In genomic region chr11:73376803-73377629, GRCh38 we compare ENCODE assay signal across 8 cellular contexts. TPM values are rescaled to one million over a fixed set of nuclear protein-coding genes. Genes with fewer than 3 reads are reported as not detected.
DNase-seq lines count a peak whose midpoint lies in the region; ATAC-seq and TF ChIP-seq lines count a peak whose summit lies in the region.

No MANE protein-coding gene starts in this region.

- peak; percentile 20 for ATAC-seq in HG03159 (IDR thresholded peaks at IDR 0.05; ENCODE audit: unreplicated experiment)

- no peaks in the 10 kb centered on the region for H3K9me3 Mint-ChIP-seq in activated T-helper 1 cell treated with anti-CD3 and anti-CD28 coated beads, Interleukin-12 subunit alpha, Interleukin-12 subunit beta, Interleukin-2, Interleukin-4 antibody, amounts not matched to agents 30 ng/mL and 10 ng/mL and 1 ng/mL, durations not matched to agents 14 hours and 24 hours and 36 hours
- H3K9me3 Mint-ChIP-seq in nephron progenitor cell, result no peaks in the 10 kb centered on the region

- H3K4me1 ChIP-seq in Peyer's patch (peaks cover 0 to 45% (median 20%) of the 10 kb centered on the region in 4 donors), stomach (peaks cover 6 to 69% (median 28%) of the 10 kb centered on the region in 4 donors)

- H3K27me3 Mint-ChIP-seq in activated T-helper 1 cell treated with anti-CD3 and anti-CD28 coated beads, Interleukin-12 subunit alpha, Interleukin-12 subunit beta, Interleukin-2, Interleukin-4 antibody, amounts not matched to agents 30 ng/mL and 10 ng/mL and 1 ng/mL, durations not matched to agents 14 hours and 24 hours and 36 hours (ENCODE audit: insufficient read depth), result no peaks in the 10 kb centered on the region
- H3K27me3 Mint-ChIP-seq in nephron progenitor cell (ENCODE audit: low read depth, poor library complexity), result peaks cover 14% of the 10 kb centered on the region

- H3K9me3 ChIP-seq in Peyer's patch (no peaks in the 10 kb centered on the region), stomach (no peaks in the 10 kb centered on the region)

- H3K27ac ChIP-seq in Peyer's patch, result peak overlapping the region; percentile 82 to 99 (median 89)
- H3K27ac ChIP-seq in stomach, result peak overlapping the region; percentile 69 to 91 (median 87)

- TF ChIP-seq POLR2A in Peyer's patch (IDR thresholded peaks at IDR 0.05) (peak; percentile 21 to 44), stomach (IDR thresholded peaks at IDR 0.05) (no peak)

- H3K36me3 Mint-ChIP-seq in activated T-helper 1 cell treated with anti-CD3 and anti-CD28 coated beads, Interleukin-12 subunit alpha, Interleukin-12 subunit beta, Interleukin-2, Interleukin-4 antibody, amounts not matched to agents 30 ng/mL and 10 ng/mL and 1 ng/mL, durations not matched to agents 14 hours and 24 hours and 36 hours (ENCODE audit: low read depth), result peaks cover 3% of the 10 kb centered on the region
- H3K36me3 Mint-ChIP-seq in nephron progenitor cell (ENCODE audit: low read depth), result no peaks in the 10 kb centered on the region

- DNase-seq in NCI-H524 (lab: John Stamatoyannopoulos, UW) (peak; percentile 20 to 58), NCI-H524 treated with DMSO at 0.1 percent for 48 hours (lab: John Stamatoyannopoulos, UW) (no peak), Peyer's patch (peak; percentile 68 to 88 (median 79)), fibroblast of peridontal ligament (ENCODE audit: extremely low read depth) (peak; percentile 62), nephron progenitor cell (peak; percentile 45), stomach (peak; percentile 41)
- peak; percentile 56 for DNase-seq in activated T-helper 1 cell treated with anti-CD3 and anti-CD28 coated beads, Interleukin-12 subunit alpha, Interleukin-12 subunit beta, Interleukin-2, Interleukin-4 antibody, amounts not matched to agents 30 ng/mL and 10 ng/mL and 1 ng/mL, durations not matched to agents 14 hours and 24 hours and 36 hours (ENCODE audit: low spot score)

- peak overlapping the region; percentile 65 to 99 (median 86) for H3K4me3 ChIP-seq in Peyer's patch
- peak overlapping the region; percentile 59 to 72 (median 64) for H3K4me3 ChIP-seq in stomach

- H3K36me3 ChIP-seq in Peyer's patch (no peaks in the 10 kb centered on the region), stomach (no peaks in the 10 kb centered on the region)

- H3K4me3 Mint-ChIP-seq in activated T-helper 1 cell treated with anti-CD3 and anti-CD28 coated beads, Interleukin-12 subunit alpha, Interleukin-12 subunit beta, Interleukin-2, Interleukin-4 antibody, amounts not matched to agents 30 ng/mL and 10 ng/mL and 1 ng/mL, durations not matched to agents 14 hours and 24 hours and 36 hours, result peak overlapping the region; percentile 91
- H3K4me3 Mint-ChIP-seq in nephron progenitor cell, result peak overlapping the region; percentile 94

- TF ChIP-seq EP300 in stomach (IDR thresholded peaks at IDR 0.05), result no peak

- no peak for TF ChIP-seq CTCF in Peyer's patch (IDR thresholded peaks at IDR 0.05)
- TF ChIP-seq CTCF in nephron progenitor cell (IDR thresholded peaks at IDR 0.05), result no peak
- no peak for TF ChIP-seq CTCF in stomach (IDR thresholded peaks at IDR 0.05)

- peak overlapping the region; percentile 90 for H3K27ac Mint-ChIP-seq in activated T-helper 1 cell treated with anti-CD3 and anti-CD28 coated beads, Interleukin-12 subunit alpha, Interleukin-12 subunit beta, Interleukin-2, Interleukin-4 antibody, amounts not matched to agents 30 ng/mL and 10 ng/mL and 1 ng/mL, durations not matched to agents 14 hours and 24 hours and 36 hours
- peak overlapping the region; percentile 70 for H3K27ac Mint-ChIP-seq in nephron progenitor cell

- H3K27me3 ChIP-seq in Peyer's patch (no peaks in the 10 kb centered on the region), stomach (no peaks in the 10 kb centered on the region)

- peaks cover 30% of the 10 kb centered on the region for H3K4me1 Mint-ChIP-seq in activated T-helper 1 cell treated with anti-CD3 and anti-CD28 coated beads, Interleukin-12 subunit alpha, Interleukin-12 subunit beta, Interleukin-2, Interleukin-4 antibody, amounts not matched to agents 30 ng/mL and 10 ng/mL and 1 ng/mL, durations not matched to agents 14 hours and 24 hours and 36 hours (ENCODE audit: low read depth)
- H3K4me1 Mint-ChIP-seq in nephron progenitor cell, result peaks cover 68% of the 10 kb centered on the region

- intact Hi-C loops in activated T-helper 1 cell treated with anti-CD3 and anti-CD28 coated beads, Interleukin-12 subunit alpha, Interleukin-12 subunit beta, Interleukin-2, Interleukin-4 antibody, amounts not matched to agents 30 ng/mL and 10 ng/mL and 1 ng/mL, durations not matched to agents 14 hours and 24 hours and 36 hours (cut with micrococcal nuclease), result loop anchor here (1.0 to 10.0 kb wide), 12 partner anchors 10 to 1152 kb away; partner anchors contain the start of genes COA4, FAM168A, INPPL1 and PAAF1
- intact Hi-C loops in stomach (cut with DNase I; ENCODE audit: low total_unique reads), result no loop called here

- 9 to 13% (median 10%) methylated on average over 32 to 56 of the region's 56 CpGs for WGBS in stomach, 5 donors

RNA-seq across cellular contexts. Expression of gene RELT, which starts 0.8 kb away (rescaled TPM):
- total RNA-seq in Peyer's patch, result 10 to 100 TPM in 1 of 4 donors, 1 to 10 TPM in 3; 1.2 to 19.0 (median 4.7) TPM
- 34.6 and 37.6 TPM in 2 replicates for total RNA-seq in activated T-helper 1 cell treated with anti-CD3 and anti-CD28 coated beads, Interleukin-12 subunit alpha, Interleukin-12 subunit beta, Interleukin-2, Interleukin-4 antibody, amounts not matched to agents 30 ng/mL and 10 ng/mL and 1 ng/mL, durations not matched to agents 14 hours and 24 hours and 36 hours
- 10 to 100 TPM in 1 of 5 donors, 1 to 10 TPM in 2, not detected in 2; 2.2 to 18.7 (median 2.9) TPM for total RNA-seq in stomach
- polyA plus RNA-seq in stomach, result 1 to 10 TPM; 1.2 to 1.6 (median 1.2) TPM

Comparison
In these comparisons a context has a peak if more than half of its experiments do, and no peak if none do; other contexts are left out.
1. POLR2A ChIP-seq: peak in Peyer's patch (2 of 2); none in stomach (0 of 4).